ENCODE assay signal across 14 cellular contexts in genomic region chr16:11080327-11080967, GRCh38.
A peak's percentile ranks its signal among the peaks of the same experiment; 100 is the strongest.
DNase-seq lines count a peak whose midpoint lies in the region; ATAC-seq and TF ChIP-seq lines count a peak whose summit lies in the region.
"Had no signal": no experiment of that assay in that cellular context is flagged by ENCODE, and none has a peak within 500 bp of the region (broad histone marks: within the 10 kb centered on the region; RNA-seq: fewer than 3 reads in every experiment).

No MANE protein-coding gene starts in this region.

- H3K4me3 ChIP-seq in vagina = no peak overlapping the region
- no peak overlapping the region for H3K4me3 ChIP-seq in left lung
- H3K4me3 ChIP-seq: heart right ventricle had no signal

- no peaks in the 10 kb centered on the region for H3K9me3 ChIP-seq in vagina
- no peaks in the 10 kb centered on the region for H3K9me3 ChIP-seq in left lung
- H3K9me3 ChIP-seq: heart right ventricle had no signal

- no peak for TF ChIP-seq POLR2A in vagina (IDR thresholded peaks at IDR 0.05)

- no peaks in the 10 kb centered on the region for H3K27me3 ChIP-seq in vagina
- no peaks in the 10 kb centered on the region for H3K27me3 ChIP-seq in left lung
- H3K27me3 ChIP-seq: heart right ventricle had no signal

- H3K4me3 Mint-ChIP-seq in activated naive CD4-positive, alpha-beta T cell treated with anti-CD3 and anti-CD28 coated beads, Interleukin-2, amount 50 U/mL, for 24 hours = peak overlapping the region; percentile 47
- peak overlapping the region; percentile 57 for H3K4me3 Mint-ChIP-seq in activated T-helper 1 cell treated with anti-CD3 and anti-CD28 coated beads, Interleukin-12 subunit alpha, Interleukin-12 subunit beta, Interleukin-2, Interleukin-4 antibody, amounts not matched to agents 30 ng/mL and 10 ng/mL and 1 ng/mL, durations not matched to agents 14 hours and 24 hours and 36 hours
- H3K4me3 Mint-ChIP-seq in nephron = no peak overlapping the region

- H3K36me3 Mint-ChIP-seq in activated naive CD4-positive, alpha-beta T cell treated with anti-CD3 and anti-CD28 coated beads, Interleukin-2, amount 50 U/mL, for 24 hours = peaks cover 9% of the 10 kb centered on the region
- peaks cover 32% of the 10 kb centered on the region for H3K36me3 Mint-ChIP-seq in activated T-helper 1 cell treated with anti-CD3 and anti-CD28 coated beads, Interleukin-12 subunit alpha, Interleukin-12 subunit beta, Interleukin-2, Interleukin-4 antibody, amounts not matched to agents 30 ng/mL and 10 ng/mL and 1 ng/mL, durations not matched to agents 14 hours and 24 hours and 36 hours (ENCODE audit: low read depth)
- no peaks in the 10 kb centered on the region for H3K36me3 Mint-ChIP-seq in nephron (ENCODE audit: low read depth)

- DNase-seq in activated naive CD4-positive, alpha-beta T cell (lab: John Stamatoyannopoulos, UW) = no peak
- DNase-seq in activated T-helper 1 cell treated with anti-CD3 and anti-CD28 coated beads, Interleukin-12 subunit alpha, Interleukin-12 subunit beta, Interleukin-2, Interleukin-4 antibody, amounts not matched to agents 30 ng/mL and 10 ng/mL and 1 ng/mL, durations not matched to agents 14 hours and 24 hours and 36 hours (ENCODE audit: low spot score) = no peak
- DNase-seq in vagina (ENCODE audit: extremely low spot score in 2 of 2) (no peak), nucleus accumbens (lab: John Stamatoyannopoulos, UW) (no peak), left lung (no peak), NAMALWA (ENCODE audit: low spot score) (no peak)
- DNase-seq: AML-193, erythroblast, heart right ventricle, left colon, OCI-M1 had no signal

- H3K9me3 Mint-ChIP-seq in activated naive CD4-positive, alpha-beta T cell treated with anti-CD3 and anti-CD28 coated beads, Interleukin-2, amount 50 U/mL, for 24 hours = no peaks in the 10 kb centered on the region
- no peaks in the 10 kb centered on the region for H3K9me3 Mint-ChIP-seq in activated T-helper 1 cell treated with anti-CD3 and anti-CD28 coated beads, Interleukin-12 subunit alpha, Interleukin-12 subunit beta, Interleukin-2, Interleukin-4 antibody, amounts not matched to agents 30 ng/mL and 10 ng/mL and 1 ng/mL, durations not matched to agents 14 hours and 24 hours and 36 hours
- H3K9me3 Mint-ChIP-seq in nephron = no peaks in the 10 kb centered on the region
- H3K9me3 Mint-ChIP-seq: type B pancreatic cell had no signal

- H3K36me3 ChIP-seq in vagina (no peaks in the 10 kb centered on the region), left lung (peaks cover 0 to 51% of the 10 kb centered on the region in 2 donors)

- intact Hi-C loops in activated T-helper 1 cell treated with anti-CD3 and anti-CD28 coated beads, Interleukin-12 subunit alpha, Interleukin-12 subunit beta, Interleukin-2, Interleukin-4 antibody, amounts not matched to agents 30 ng/mL and 10 ng/mL and 1 ng/mL, durations not matched to agents 14 hours and 24 hours and 36 hours (cut with micrococcal nuclease) = no loop called here
- intact Hi-C loops in vagina (cut with DNase I) (no loop called here), left lung (cut with DNase I) (no loop called here)

- peaks cover 45% of the 10 kb centered on the region for H3K4me1 Mint-ChIP-seq in activated naive CD4-positive, alpha-beta T cell treated with anti-CD3 and anti-CD28 coated beads, Interleukin-2, amount 50 U/mL, for 24 hours
- H3K4me1 Mint-ChIP-seq in activated T-helper 1 cell treated with anti-CD3 and anti-CD28 coated beads, Interleukin-12 subunit alpha, Interleukin-12 subunit beta, Interleukin-2, Interleukin-4 antibody, amounts not matched to agents 30 ng/mL and 10 ng/mL and 1 ng/mL, durations not matched to agents 14 hours and 24 hours and 36 hours (ENCODE audit: low read depth) = peaks cover 99% of the 10 kb centered on the region
- peaks cover 90% of the 10 kb centered on the region for H3K4me1 Mint-ChIP-seq in nephron

- H3K4me1 ChIP-seq in vagina (peaks cover 66% of the 10 kb centered on the region), left lung (peaks cover 7 to 8% of the 10 kb centered on the region in 2 donors)

- no peak overlapping the region for H3K27ac Mint-ChIP-seq in activated naive CD4-positive, alpha-beta T cell treated with anti-CD3 and anti-CD28 coated beads, Interleukin-2, amount 50 U/mL, for 24 hours
- H3K27ac Mint-ChIP-seq in activated T-helper 1 cell treated with anti-CD3 and anti-CD28 coated beads, Interleukin-12 subunit alpha, Interleukin-12 subunit beta, Interleukin-2, Interleukin-4 antibody, amounts not matched to agents 30 ng/mL and 10 ng/mL and 1 ng/mL, durations not matched to agents 14 hours and 24 hours and 36 hours = peak overlapping the region; percentile 90
- peak overlapping the region; percentile 97 to 99 (median 99) for H3K27ac Mint-ChIP-seq in nephron

- H3K27ac ChIP-seq in vagina (peak overlapping the region; percentile 79), left lung (no peak overlapping the region)

- no peaks in the 10 kb centered on the region for H3K27me3 Mint-ChIP-seq in activated naive CD4-positive, alpha-beta T cell treated with anti-CD3 and anti-CD28 coated beads, Interleukin-2, amount 50 U/mL, for 24 hours
- no peaks in the 10 kb centered on the region for H3K27me3 Mint-ChIP-seq in activated T-helper 1 cell treated with anti-CD3 and anti-CD28 coated beads, Interleukin-12 subunit alpha, Interleukin-12 subunit beta, Interleukin-2, Interleukin-4 antibody, amounts not matched to agents 30 ng/mL and 10 ng/mL and 1 ng/mL, durations not matched to agents 14 hours and 24 hours and 36 hours (ENCODE audit: insufficient read depth)
- peaks cover 7% of the 10 kb centered on the region for H3K27me3 Mint-ChIP-seq in nephron (ENCODE audit: low read depth)
- H3K27me3 Mint-ChIP-seq: type B pancreatic cell had no signal

- no peak for TF ChIP-seq CTCF in nephron (IDR thresholded peaks at IDR 0.05; ENCODE audit: unreplicated experiment in 3 of 3)
- no peak for TF ChIP-seq CTCF in vagina (IDR thresholded peaks at IDR 0.05)
- no peak for TF ChIP-seq CTCF in left lung (IDR thresholded peaks at IDR 0.05)

- no peak for ATAC-seq in left lung
- ATAC-seq: heart right ventricle had no signal

Comparison
In these comparisons a context has a peak if more than half of its experiments do, and no peak if none do; other contexts are left out.
1. H3K4me3 Mint-ChIP-seq: peak in activated naive CD4-positive, alpha-beta T cell treated with anti-CD3 and anti-CD28 coated beads, Interleukin-2, amount 50 U/mL, for 24 hours (single experiment) and activated T-helper 1 cell treated with anti-CD3 and anti-CD28 coated beads, Interleukin-12 subunit alpha, Interleukin-12 subunit beta, Interleukin-2, Interleukin-4 antibody, amounts not matched to agents 30 ng/mL and 10 ng/mL and 1 ng/mL, durations not matched to agents 14 hours and 24 hours and 36 hours (single experiment); none in nephron (0 of 3).